In genomic region chr11:64710418-64711137, GRCh38 we compare ENCODE assay signal across 18 cellular contexts. TPM values are rescaled to one million over a fixed set of nuclear protein-coding genes. Genes with fewer than 3 reads are reported as not detected.
A peak's percentile ranks its signal among the peaks of the same experiment; 100 is the strongest.
DNase-seq lines count a peak whose midpoint lies in the region; ATAC-seq and TF ChIP-seq lines count a peak whose summit lies in the region.
"Had no signal": no experiment of that assay in that cellular context is flagged by ENCODE, and none has a peak within 500 bp of the region (broad histone marks: within the 10 kb centered on the region; RNA-seq: fewer than 3 reads in every experiment).

No MANE protein-coding gene starts in this region.

- no TSS peak for BruUV-seq in mammary epithelial cell (replicated peaks; lab: Mats Ljungman, UMichigan)

- no peak overlapping the region for H3K4me3 ChIP-seq in mammary epithelial cell (replicated peaks in 1 of 3; ENCODE audit: insufficient read depth in 1 of 3, low read depth in 2 of 3, low read length in 3 of 3)
- no peak overlapping the region for H3K4me3 ChIP-seq in mesendoderm (ENCODE audit: low read length)
- H3K4me3 ChIP-seq: colonic mucosa, thoracic aorta had no signal

- H3K27me3 ChIP-seq in mammary epithelial cell (ENCODE audit: insufficient read depth, low read length) = peaks cover 21% of the 10 kb centered on the region
- H3K27me3 ChIP-seq in mesendoderm (ENCODE audit: insufficient read depth, low read length, poor library complexity) = peaks cover 17% of the 10 kb centered on the region

- dilution Hi-C loops in mammary epithelial cell (cut with HindIII; ENCODE audit: low sequenced_read_pairs) = loop anchor here (10.0 kb wide), 1 partner anchor 436 kb away; no protein-coding TSS in a partner anchor

- no peak overlapping the region for H3K4me2 ChIP-seq in mammary epithelial cell (ENCODE audit: insufficient read depth, low read depth, low read length)
- peak overlapping the region; percentile 51 for H3K4me2 ChIP-seq in mesendoderm (ENCODE audit: low read length)

- H4K8ac ChIP-seq in mesendoderm (ENCODE audit: low read depth, low read length) = no peak overlapping the region

- H3K23ac ChIP-seq in mesendoderm (ENCODE audit: low read length) = no peak overlapping the region

- CTCF ChIA-PET in mammary epithelial cell (lab: Charles Lee; ENCODE audit: low non-redundant PET) = no interaction called here

- H3K36me3 ChIP-seq in mammary epithelial cell (ENCODE audit: insufficient read depth, low read length) (no peaks in the 10 kb centered on the region), mesendoderm (ENCODE audit: control insufficient read depth, insufficient read depth, low read length) (no peaks in the 10 kb centered on the region)
- H3K36me3 ChIP-seq: colonic mucosa, thoracic aorta had no signal

- ATAC-seq in HG03280 (IDR thresholded peaks at IDR 0.05; ENCODE audit: unreplicated experiment) (no peak), HG03520 (IDR thresholded peaks at IDR 0.05; ENCODE audit: unreplicated experiment) (no peak)
- ATAC-seq: activated naive CD8-positive, alpha-beta T cell treated with anti-CD3 and anti-CD28 coated beads, Interleukin-2, amount 50 U/mL, for 24 hours; activated T-cell treated with anti-CD3 and anti-CD28 coated beads, Interleukin-2, amount 50 U/mL, for 4 hours had no signal

- no peak overlapping the region for H3K27ac ChIP-seq in mammary epithelial cell (ENCODE audit: insufficient read depth, low read depth, low read length)
- H3K27ac ChIP-seq in mesendoderm (ENCODE audit: low read depth, low read length) = no peak overlapping the region
- H3K27ac ChIP-seq: colonic mucosa, parathyroid adenoma, thoracic aorta had no signal

- in situ Hi-C loops in mammary epithelial cell (cut with MboI; ENCODE audit: low sequenced_read_pairs in 2 of 2) = no loop called here

- H3K79me2 ChIP-seq in mammary epithelial cell (ENCODE audit: insufficient read depth, low read length) (no peaks in the 10 kb centered on the region), mesendoderm (ENCODE audit: control insufficient read depth, insufficient read depth, low read length) (no peaks in the 10 kb centered on the region)
- H3K79me2 ChIP-seq: parathyroid adenoma had no signal

- no peaks in the 10 kb centered on the region for H3K4me1 ChIP-seq in mammary epithelial cell (ENCODE audit: insufficient read depth, low read length)
- peaks cover 6% of the 10 kb centered on the region for H3K4me1 ChIP-seq in mesendoderm (ENCODE audit: control insufficient read depth, low read depth, low read length)
- H3K4me1 ChIP-seq: colonic mucosa, parathyroid adenoma had no signal

- WGBS in mammary epithelial cell (ENCODE audit: low coverage, missing lambda C conversion rate) = 59% methylated on average over 13 of the region's 13 CpGs
- no CpG with 5 or more reads among the region's 13 CpGs for whole genome bisulfite sequencing in mesendoderm (ENCODE audit: extremely low coverage, insufficient coverage, low lambda C conversion rate)

- no peak for TF ChIP-seq CTCF in mammary epithelial cell (conservative IDR thresholded peaks at IDR 0.05 in 1 of 2, IDR thresholded peaks at IDR 0.05 in 1 of 2; ENCODE audit: extremely low read depth in 1 of 2, insufficient read depth in 1 of 2, low read depth in 1 of 2, low read length in 2 of 2)

- intact Hi-C loops in mammary epithelial cell (cut with micrococcal nuclease) = no loop called here

- no peak overlapping the region for H4K5ac ChIP-seq in mesendoderm (ENCODE audit: low read length)

- H2AFZ ChIP-seq in mammary epithelial cell (ENCODE audit: low read depth, low read length) = no peak overlapping the region
- H2AFZ ChIP-seq: parathyroid adenoma had no signal

- H3K9ac ChIP-seq in mammary epithelial cell (ENCODE audit: insufficient read depth, low read length) = no peak overlapping the region
- H3K9ac ChIP-seq in mesendoderm (ENCODE audit: low read length) = peak overlapping the region; percentile 56
- H3K9ac ChIP-seq: parathyroid adenoma had no signal

- no peak overlapping the region for H3K4ac ChIP-seq in mesendoderm (ENCODE audit: low read depth, low read length)

- no peaks in the 10 kb centered on the region for H3K79me1 ChIP-seq in mesendoderm (ENCODE audit: low read length)

- H2BK120ac ChIP-seq in mesendoderm (ENCODE audit: low read depth, low read length) = no peak overlapping the region

- DNase-seq in Daoy (ENCODE audit: low read depth) (peak; percentile 60), LHCN-M2 (ENCODE audit: low read depth) (peak; percentile 49), mammary epithelial cell (peak; percentile 41), mesendoderm (peak; percentile 30), SW480 (ENCODE audit: low spot score) (no peak)
- no peak for DNase-seq in stimulated activated CD4-positive, alpha-beta T cell treated with anti-CD3 and anti-CD28 coated beads, Interleukin-4, amount 100 ng/mL, for 24 hours
- DNase-seq: activated CD4-positive, alpha-beta T cell treated with anti-CD3 and anti-CD28 coated beads, Interleukin-2, amount 10 ng/mL, durations not matched to agents 24 days and 14 days; activated naive CD8-positive, alpha-beta T cell treated with anti-CD3 and anti-CD28 coated beads, Interleukin-2, amount 50 U/mL, for 24 hours; activated T-cell treated with anti-CD3 and anti-CD28 coated beads, Interleukin-2, amount 50 U/mL, for 4 hours; colonic mucosa; DMS 273 treated with DMSO at 0.1 percent for 48 hours; NCI-H1105; NCI-H446; T-helper 2 cell had no signal

- H2AK5ac ChIP-seq in mesendoderm (ENCODE audit: low read length) = no peak overlapping the region

- H4K20me1 ChIP-seq in mammary epithelial cell (ENCODE audit: insufficient read depth, low read length) = peaks cover 2% of the 10 kb centered on the region

- no peak overlapping the region for H3K18ac ChIP-seq in mesendoderm (ENCODE audit: low read length)

- H3K56ac ChIP-seq in mesendoderm (ENCODE audit: low read length) = peak overlapping the region; percentile 85

- H3K9me3 ChIP-seq in mammary epithelial cell (replicated peaks; ENCODE audit: insufficient read depth, low read length) = no peaks in the 10 kb centered on the region
- H3K9me3 ChIP-seq: colonic mucosa, thoracic aorta had no signal

- H2BK15ac ChIP-seq in mesendoderm (replicated peaks; ENCODE audit: low read depth) = no peak overlapping the region

- no peak overlapping the region for H2BK5ac ChIP-seq in mesendoderm (ENCODE audit: low read length)

RNA-seq across cellular contexts. Expression of gene NRXN2, which starts 12.4 kb away (rescaled TPM):
- total RNA-seq in Daoy (2014; rRNA removed; shearing (Covaris generic)) = 0.15 and 20.9 TPM in 2 replicates
- 34.0 and 50.4 TPM in 2 replicates for total RNA-seq in LHCN-M2 (2014; rRNA removed)
- polyA plus RNA-seq in LHCN-M2 (2012) = 37.2 TPM
- total RNA-seq in mammary epithelial cell = 10 to 100 TPM in 1 of 2 donors, 1 to 10 TPM in 1; 4.5 to 18.8 TPM
- polyA plus RNA-seq in mammary epithelial cell = 0.01 TPM
- not detected for polyA minus RNA-seq in mammary epithelial cell
- polyA plus RNA-seq in mesendoderm (2013, experiment 1 of 2) = 0.39 TPM
- 0.74 TPM for polyA plus RNA-seq in mesendoderm (2013, experiment 2 of 2)

RNA-seq across cellular contexts. Expression of gene RASGRP2, which starts 33.4 kb away (rescaled TPM):
- not detected in 2 replicates for total RNA-seq in Daoy (2014; rRNA removed; shearing (Covaris generic))
- total RNA-seq in LHCN-M2 (2014; rRNA removed) (0.23 TPM in 1 of 2 replicates, not detected in the other), mammary epithelial cell (1 to 10 TPM in 1 of 2 donors, under 1 TPM in 1; 0.26 to 4.8 TPM)
- polyA plus RNA-seq in LHCN-M2 (2012) = 0.94 TPM
- polyA plus RNA-seq in mammary epithelial cell = not detected
- not detected for polyA minus RNA-seq in mammary epithelial cell
- polyA plus RNA-seq in mesendoderm (2013, experiment 1 of 2) = 1.0 TPM
- polyA plus RNA-seq in mesendoderm (2013, experiment 2 of 2) = 1.3 TPM

RNA-seq across cellular contexts. Expression of gene PYGM, which starts 49.2 kb away (rescaled TPM):
- not detected in 2 replicates for total RNA-seq in Daoy (2014; rRNA removed; shearing (Covaris generic))
- total RNA-seq in LHCN-M2 (2014; rRNA removed) (not detected in 2 replicates), mammary epithelial cell (1 to 10 TPM in 1 of 2 donors, under 1 TPM in 1; 0.50 to 1.1 TPM)
- not detected for polyA plus RNA-seq in LHCN-M2 (2012)
- polyA plus RNA-seq in mammary epithelial cell = 0.06 TPM
- not detected for polyA minus RNA-seq in mammary epithelial cell
- 0.62 TPM for polyA plus RNA-seq in mesendoderm (2013, experiment 1 of 2)
- 0.69 TPM for polyA plus RNA-seq in mesendoderm (2013, experiment 2 of 2)

Comparison
In these comparisons a context has a peak if more than half of its experiments do, and no peak if none do; other contexts are left out.
1. DNase-seq: peak in Daoy (single experiment), LHCN-M2 (single experiment), mammary epithelial cell (single experiment) and mesendoderm (single experiment); none in stimulated activated CD4-positive, alpha-beta T cell treated with anti-CD3 and anti-CD28 coated beads, Interleukin-4, amount 100 ng/mL, for 24 hours (single experiment) and SW480 (single experiment).